Comparison of ENCODE assay signal across 9 cellular contexts in genomic region chrX:24259544-24260240, GRCh38. TPM values are rescaled to one million over a fixed set of nuclear protein-coding genes. Genes with fewer than 3 reads are reported as not detected.
A peak's percentile ranks its signal among the peaks of the same experiment; 100 is the strongest.
DNase-seq lines count a peak whose midpoint lies in the region; ATAC-seq, FAIRE-seq and TF ChIP-seq lines count a peak whose summit lies in the region.
"Had no signal": no experiment of that assay in that cellular context is flagged by ENCODE, and none has a peak within 500 bp of the region (broad histone marks: within the 10 kb centered on the region; RNA-seq: fewer than 3 reads in every experiment).

No MANE protein-coding gene starts in this region.

- H3K36me3 ChIP-seq in Caco-2 (ENCODE audit: control insufficient read depth, insufficient read depth, low read length), result no peaks in the 10 kb centered on the region

- CTCF ChIA-PET in Caco-2 (lab: Charles Lee), result interaction anchor here (0.6 to 1.5 kb wide), 4 partner anchors 10 to 252 kb away, joined by 3 to 4 read pairs (median 3); no protein-coding TSS in a partner anchor
- CTCF ChIA-PET in activated CD4-positive, alpha-beta T cell treated with anti-CD3 and anti-CD28 coated beads, Interleukin-2, amount 10 ng/mL, durations not matched to agents 7 days and 5 days (lab: Charles Lee), result interaction anchor here (0.6 to 2.5 kb wide), 4 partner anchors 8 to 125 kb away, joined by 3 to 7 read pairs (median 3); no protein-coding TSS in a partner anchor

- H3K36me3 Mint-ChIP-seq in Caco-2 (ENCODE audit: insufficient read depth, unreplicated experiment), result no peaks in the 10 kb centered on the region
- no peaks in the 10 kb centered on the region for H3K36me3 Mint-ChIP-seq in activated CD4-positive, alpha-beta T cell treated with anti-CD3 and anti-CD28 coated beads, Interleukin-2, amount 10 ng/mL, durations not matched to agents 7 days and 5 days (ENCODE audit: low read depth)
- no peaks in the 10 kb centered on the region for H3K36me3 Mint-ChIP-seq in glutamatergic neuron (ENCODE audit: unreplicated experiment)

- no peaks in the 10 kb centered on the region for H3K27me3 ChIP-seq in Caco-2 (replicated peaks; ENCODE audit: control insufficient read depth, insufficient read depth, low read length)

- DNase-seq in Caco-2 (peak; percentile 29 to 41), GM19239 (ENCODE audit: insufficient read length, low spot score) (no peak), NCI-H2081 (lab: John Stamatoyannopoulos, UW) (peak; percentile 31 to 65), glutamatergic neuron (peak; percentile 10), smooth muscle cell of the brain vasculature (ENCODE audit: low read depth, low spot score) (peak; percentile 35), middle frontal gyrus (ENCODE audit: extremely low spot score, low spot score) (no peak)
- peak; percentile 44 for DNase-seq in activated CD4-positive, alpha-beta T cell treated with anti-CD3 and anti-CD28 coated beads, Interleukin-2, amount 10 ng/mL, durations not matched to agents 7 days and 5 days

- H3K9me3 Mint-ChIP-seq in Caco-2 (ENCODE audit: unreplicated experiment) (no peaks in the 10 kb centered on the region), glutamatergic neuron (ENCODE audit: unreplicated experiment) (no peaks in the 10 kb centered on the region)
- H3K9me3 Mint-ChIP-seq in activated CD4-positive, alpha-beta T cell treated with anti-CD3 and anti-CD28 coated beads, Interleukin-2, amount 10 ng/mL, durations not matched to agents 7 days and 5 days, result no peaks in the 10 kb centered on the region

- H3K27me3 Mint-ChIP-seq in Caco-2 (ENCODE audit: insufficient read depth, unreplicated experiment), result no peaks in the 10 kb centered on the region
- no peaks in the 10 kb centered on the region for H3K27me3 Mint-ChIP-seq in activated CD4-positive, alpha-beta T cell treated with anti-CD3 and anti-CD28 coated beads, Interleukin-2, amount 10 ng/mL, durations not matched to agents 7 days and 5 days
- no peaks in the 10 kb centered on the region for H3K27me3 Mint-ChIP-seq in glutamatergic neuron (ENCODE audit: unreplicated experiment)

- peaks cover 6% of the 10 kb centered on the region for H3K4me1 Mint-ChIP-seq in Caco-2 (ENCODE audit: low read depth, unreplicated experiment)
- H3K4me1 Mint-ChIP-seq in activated CD4-positive, alpha-beta T cell treated with anti-CD3 and anti-CD28 coated beads, Interleukin-2, amount 10 ng/mL, durations not matched to agents 7 days and 5 days, result peaks cover 29% of the 10 kb centered on the region
- no peaks in the 10 kb centered on the region for H3K4me1 Mint-ChIP-seq in glutamatergic neuron (ENCODE audit: low read depth, unreplicated experiment)

- ATAC-seq in GM18517 (IDR thresholded peaks at IDR 0.05; ENCODE audit: unreplicated experiment), result no peak
- ATAC-seq: T-helper 17 cell had no signal

- H3K9me3 ChIP-seq in Caco-2, result no peaks in the 10 kb centered on the region

- FAIRE-seq in GM19239 (lab: Jason Lieb, UNC), result peak; percentile 44

- H3K27ac Mint-ChIP-seq in Caco-2 (ENCODE audit: unreplicated experiment) (no peak overlapping the region), glutamatergic neuron (ENCODE audit: unreplicated experiment) (no peak overlapping the region)
- H3K27ac Mint-ChIP-seq in activated CD4-positive, alpha-beta T cell treated with anti-CD3 and anti-CD28 coated beads, Interleukin-2, amount 10 ng/mL, durations not matched to agents 7 days and 5 days, result no peak overlapping the region
- H3K27ac Mint-ChIP-seq: T-helper 17 cell had no signal

- no peaks in the 10 kb centered on the region for H3K4me1 ChIP-seq in Caco-2

- H3K4me3 Mint-ChIP-seq in Caco-2 (ENCODE audit: unreplicated experiment), result no peak overlapping the region
- H3K4me3 Mint-ChIP-seq in activated CD4-positive, alpha-beta T cell treated with anti-CD3 and anti-CD28 coated beads, Interleukin-2, amount 10 ng/mL, durations not matched to agents 7 days and 5 days, result no peak overlapping the region
- no peak overlapping the region for H3K4me3 Mint-ChIP-seq in glutamatergic neuron (ENCODE audit: unreplicated experiment)
- H3K4me3 Mint-ChIP-seq: T-helper 17 cell had no signal

- H3K4me3 ChIP-seq in Caco-2 (ENCODE audit: low read depth, low read length), result no peak overlapping the region

- POLR2A ChIA-PET in Caco-2 (lab: Charles Lee), result no interaction called here
- POLR2A ChIA-PET in activated CD4-positive, alpha-beta T cell treated with anti-CD3 and anti-CD28 coated beads, Interleukin-2, amount 10 ng/mL, durations not matched to agents 7 days and 5 days (lab: Charles Lee), result interaction anchor here (0.8 kb wide), 1 partner anchor 111 kb away, joined by 3 read pairs; no protein-coding TSS in a partner anchor

- no TSS peak for BruUV-seq in Caco-2 (replicated peaks; lab: Mats Ljungman, UMichigan)

- intact Hi-C loops in Caco-2 (cut with micrococcal nuclease; ENCODE audit: unreplicated experiment), result loop anchor here (1.0 to 10.0 kb wide), 3 partner anchors 47 to 239 kb away; no protein-coding TSS in a partner anchor

- peak; percentile 14 to 56 for TF ChIP-seq CTCF in Caco-2 (IDR thresholded peaks at IDR 0.05; ENCODE audit: insufficient read depth in 1 of 2, low read depth in 1 of 2, low read length in 1 of 2, severe bottlenecking in 1 of 2, unreplicated experiment in 1 of 2)
- peak; percentile 24 for TF ChIP-seq CTCF in glutamatergic neuron (IDR thresholded peaks at IDR 0.05; ENCODE audit: partially characterized antibody, unreplicated experiment)

RNA-seq across cellular contexts. Expression of gene SUPT20HL2, which starts 54.2 kb away (rescaled TPM):
- total RNA-seq in Caco-2 (2022) (not detected in 2 replicates), glutamatergic neuron (ENCODE audit: unreplicated experiment) (0.22 TPM)
- total RNA-seq in activated CD4-positive, alpha-beta T cell treated with anti-CD3 and anti-CD28 coated beads, Interleukin-2, amount 10 ng/mL, durations not matched to agents 7 days and 5 days, result not detected
- total RNA-seq: T-helper 17 cell had no signal

Comparison
In these comparisons a context has a peak if more than half of its experiments do, and no peak if none do; other contexts are left out.
1. DNase-seq: peak in Caco-2 (2 of 2), NCI-H2081 (2 of 2), activated CD4-positive, alpha-beta T cell treated with anti-CD3 and anti-CD28 coated beads, Interleukin-2, amount 10 ng/mL, durations not matched to agents 7 days and 5 days (single experiment), glutamatergic neuron (single experiment) and smooth muscle cell of the brain vasculature (single experiment); none in GM19239 (single experiment) and middle frontal gyrus (single experiment).